ENCODE assay signal across 8 cellular contexts in the genomic region with DNA sequence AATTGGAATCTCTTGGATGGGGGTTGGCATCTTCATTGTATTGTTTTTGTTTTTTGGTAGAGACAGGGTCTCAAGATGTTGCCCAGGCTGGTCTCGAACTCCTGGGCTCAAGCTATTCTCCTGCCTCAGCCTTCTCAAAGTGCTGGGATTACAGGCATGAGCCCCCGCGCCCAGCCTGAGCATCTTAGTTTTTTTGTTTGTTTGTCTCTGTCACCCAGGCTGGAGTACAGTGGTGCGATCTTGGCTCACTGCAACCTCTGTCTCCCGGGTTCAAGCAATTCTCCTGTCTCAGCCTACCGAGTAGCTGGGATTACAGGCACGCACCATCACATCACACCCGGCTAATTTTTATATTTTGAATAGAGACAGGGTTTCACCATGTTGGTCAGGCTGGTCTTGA. TPM values are rescaled to one million over a fixed set of nuclear protein-coding genes. Genes with fewer than 3 reads are reported as not detected.
DNase-seq lines count a peak whose midpoint lies in the region; ATAC-seq and TF ChIP-seq lines count a peak whose summit lies in the region.
"Not testable (repeated sequence)": the region's sequence is repeated elsewhere in the genome, so short reads cannot be mapped to it uniquely, and the experiment has no call there.

No MANE protein-coding gene starts in this region.

- H3K4me2 ChIP-seq in GM23338 = peak overlapping the region; percentile 56
- H3K4me2 ChIP-seq in hepatocyte = not testable (repeated sequence)

- not testable (repeated sequence) for H3K9me3 ChIP-seq in T-helper 17 cell (ENCODE audit: control insufficient read depth, low read length, poor library complexity, severe bottlenecking); hepatocyte (ENCODE audit: low read depth); vagina

- H3K27ac ChIP-seq in GM23338 (ENCODE audit: low read depth) (peak overlapping the region; percentile 89), dorsolateral prefrontal cortex (peak overlapping the region in 41 of 59 donors; percentile 54 to 91 (median 83)), hepatocyte (peak overlapping the region; percentile 46), vagina (peak overlapping the region; percentile 82)

- TF ChIP-seq CTCF in GM23338 (conservative IDR thresholded peaks at IDR 0.05; ENCODE audit: low read depth in 2 of 2); dorsolateral prefrontal cortex (IDR thresholded peaks at IDR 0.05 in 54 of 56, conservative IDR thresholded peaks at IDR 0.05 in 2 of 56; ENCODE audit: low read depth in 1 of 56, partially characterized antibody in 56 of 56); hepatocyte (IDR thresholded peaks at IDR 0.05; ENCODE audit: poor library complexity); vagina (IDR thresholded peaks at IDR 0.05): not testable (repeated sequence)

- peaks cover 14% of the 10 kb centered on the region for H3K4me1 ChIP-seq in GM23338 (ENCODE audit: insufficient read depth)
- not testable (repeated sequence) for H3K4me1 ChIP-seq in hepatocyte (ENCODE audit: insufficient read depth)
- H3K4me1 ChIP-seq in vagina = peaks cover 34% of the 10 kb centered on the region

- H3K4me3 ChIP-seq in GM23338 (0 out of 2 replicates have a peak overlapping the region, but pooled peaks have one; percentile 34), dorsolateral prefrontal cortex (peak overlapping the region in 1 of 59 donors; percentile 31)
- H3K4me3 ChIP-seq in hepatocyte, vagina: not testable (repeated sequence)

- peak overlapping the region; percentile 98 for H3K27ac Mint-ChIP-seq in GM23338
- peak overlapping the region; percentile 78 for H3K27ac Mint-ChIP-seq in T-helper 17 cell
- peak overlapping the region; percentile 12 for H3K27ac Mint-ChIP-seq in activated naive CD4-positive, alpha-beta T cell treated with anti-CD3 and anti-CD28 coated beads, Interleukin-2, amount 50 U/mL, for 24 hours
- H3K27ac Mint-ChIP-seq in stimulated activated naive CD8-positive, alpha-beta T cell treated with anti-CD3 and anti-CD28 coated beads, Interleukin-15, Interleukin-2, amounts not matched to agents 100 ng/mL and 50 ng/mL, for 24 hours = peak overlapping the region; percentile 70

- not testable (repeated sequence) for H3K9me2 ChIP-seq in GM23338 (ENCODE audit: insufficient read depth); hepatocyte (replicated peaks; ENCODE audit: insufficient read depth)

- peak overlapping the region; percentile 65 for H3K4me3 Mint-ChIP-seq in GM23338
- H3K4me3 Mint-ChIP-seq in T-helper 17 cell; activated naive CD4-positive, alpha-beta T cell treated with anti-CD3 and anti-CD28 coated beads, Interleukin-2, amount 50 U/mL, for 24 hours; stimulated activated naive CD8-positive, alpha-beta T cell treated with anti-CD3 and anti-CD28 coated beads, Interleukin-15, Interleukin-2, amounts not matched to agents 100 ng/mL and 50 ng/mL, for 24 hours: not testable (repeated sequence)

- H3K9me3 Mint-ChIP-seq in GM23338; activated naive CD4-positive, alpha-beta T cell treated with anti-CD3 and anti-CD28 coated beads, Interleukin-2, amount 50 U/mL, for 24 hours; stimulated activated naive CD8-positive, alpha-beta T cell treated with anti-CD3 and anti-CD28 coated beads, Interleukin-15, Interleukin-2, amounts not matched to agents 100 ng/mL and 50 ng/mL, for 24 hours: not testable (repeated sequence)

- not testable (repeated sequence) for TF ChIP-seq POLR2A in vagina (IDR thresholded peaks at IDR 0.05)

- H3K4me1 Mint-ChIP-seq in GM23338 = peaks cover 24% of the 10 kb centered on the region; the same call in 2 of the 3 replicates
- H3K4me1 Mint-ChIP-seq in T-helper 17 cell = peaks cover 13% of the 10 kb centered on the region
- peaks cover 12% of the 10 kb centered on the region for H3K4me1 Mint-ChIP-seq in activated naive CD4-positive, alpha-beta T cell treated with anti-CD3 and anti-CD28 coated beads, Interleukin-2, amount 50 U/mL, for 24 hours
- H3K4me1 Mint-ChIP-seq in stimulated activated naive CD8-positive, alpha-beta T cell treated with anti-CD3 and anti-CD28 coated beads, Interleukin-15, Interleukin-2, amounts not matched to agents 100 ng/mL and 50 ng/mL, for 24 hours (ENCODE audit: low read depth) = peaks cover 17% of the 10 kb centered on the region

- peaks cover 13% of the 10 kb centered on the region for H3F3A ChIP-seq in GM23338 (replicated peaks; ENCODE audit: low read depth)

- not testable (repeated sequence) for H3K79me2 ChIP-seq in GM23338 (replicated peaks; ENCODE audit: insufficient read depth); hepatocyte

- H3K36me3 ChIP-seq in GM23338 (ENCODE audit: insufficient read depth); hepatocyte (replicated peaks; ENCODE audit: insufficient read depth, low read depth); vagina: not testable (repeated sequence)

- not testable (repeated sequence) for H3K27me3 ChIP-seq in GM23338 (ENCODE audit: insufficient read depth); dorsolateral prefrontal cortex; hepatocyte; vagina

- 92% methylated on average over 8 of the region's 8 CpGs for WGBS in hepatocyte (ENCODE audit: low lambda C conversion rate, missing lambda C conversion rate)

- ATAC-seq in GM23338, T-helper 17 cell: not testable (repeated sequence)

- H4K20me1 ChIP-seq in GM23338 (replicated peaks; ENCODE audit: insufficient read depth); hepatocyte (ENCODE audit: insufficient read depth, poor library complexity, severe bottlenecking): not testable (repeated sequence)

- peaks cover 27% of the 10 kb centered on the region for H3K27me3 Mint-ChIP-seq in GM23338 (ENCODE audit: insufficient read depth, low read depth, poor library complexity)
- H3K27me3 Mint-ChIP-seq in T-helper 17 cell = peaks cover 10% of the 10 kb centered on the region
- H3K27me3 Mint-ChIP-seq in activated naive CD4-positive, alpha-beta T cell treated with anti-CD3 and anti-CD28 coated beads, Interleukin-2, amount 50 U/mL, for 24 hours = not testable (repeated sequence)
- H3K27me3 Mint-ChIP-seq in stimulated activated naive CD8-positive, alpha-beta T cell treated with anti-CD3 and anti-CD28 coated beads, Interleukin-15, Interleukin-2, amounts not matched to agents 100 ng/mL and 50 ng/mL, for 24 hours = peaks cover 11% of the 10 kb centered on the region

- intact Hi-C loops in dorsolateral prefrontal cortex (cut with DNase I) = not testable (repeated sequence)
- intact Hi-C loops in posterior vena cava (cut with DNase I) = loop anchor here in 1 of 2 donors (10.0 kb wide), 1 partner anchor 49 kb away; no protein-coding TSS in a partner anchor
- intact Hi-C loops in vagina (cut with DNase I) = loop anchor here (2.0 kb wide), 1 partner anchor 19 kb away; no protein-coding TSS in a partner anchor

- DNase-seq in GM23338 (ENCODE audit: low spot score); T-helper 17 cell; hepatocyte (ENCODE audit: low spot score); vagina (ENCODE audit: extremely low spot score in 2 of 2): not testable (repeated sequence)
- DNase-seq in dorsolateral prefrontal cortex (peak in 1 of 10 donors; percentile 18), posterior vena cava (ENCODE audit: low spot score) (peak; percentile 51)

- peak overlapping the region; percentile 70 for H2AFZ ChIP-seq in GM23338
- H2AFZ ChIP-seq in hepatocyte = not testable (repeated sequence)

- not testable (repeated sequence) for H3K36me3 Mint-ChIP-seq in GM23338 (ENCODE audit: low read depth); T-helper 17 cell (ENCODE audit: low read depth); activated naive CD4-positive, alpha-beta T cell treated with anti-CD3 and anti-CD28 coated beads, Interleukin-2, amount 50 U/mL, for 24 hours; stimulated activated naive CD8-positive, alpha-beta T cell treated with anti-CD3 and anti-CD28 coated beads, Interleukin-15, Interleukin-2, amounts not matched to agents 100 ng/mL and 50 ng/mL, for 24 hours (ENCODE audit: low read depth)

RNA-seq across cellular contexts. Expression of a gene that starts 5.8 kb away (rescaled TPM):
- 17.4 and 22.5 TPM in 2 replicates for total RNA-seq in GM23338 (2014; rRNA removed; shearing (Covaris generic))
- polyA plus RNA-seq in GM23338 (2016; fragmentation: Nextera tagmentation; extraction: Ambion mirVana) = 9.6 and 10.0 TPM in 2 replicates
- 100 to 1,000 TPM; 123 to 125 TPM for total RNA-seq in T-helper 17 cell
- total RNA-seq in dorsolateral prefrontal cortex = 100 to 1,000 TPM; 167 to 402 (median 279) TPM
- total RNA-seq in hepatocyte = 9.0 and 11.6 TPM in 2 replicates
- polyA plus RNA-seq in hepatocyte = 5.9 and 6.7 TPM in 2 replicates
- total RNA-seq in posterior vena cava = 10 to 100 TPM; 24.3 to 34.1 TPM
- 41.5 TPM for total RNA-seq in vagina

Comparison
In these comparisons a context has a peak if more than half of its experiments do, and no peak if none do; other contexts are left out.
1. H3K27ac Mint-ChIP-seq: peak in every context shown above with its lines; median percentile 98 in GM23338; 78 in T-helper 17 cell; 70 in stimulated activated naive CD8-positive, alpha-beta T cell treated with anti-CD3 and anti-CD28 coated beads, Interleukin-15, Interleukin-2, amounts not matched to agents 100 ng/mL and 50 ng/mL, for 24 hours; 12 in activated naive CD4-positive, alpha-beta T cell treated with anti-CD3 and anti-CD28 coated beads, Interleukin-2, amount 50 U/mL, for 24 hours.